In the genomic region with DNA sequence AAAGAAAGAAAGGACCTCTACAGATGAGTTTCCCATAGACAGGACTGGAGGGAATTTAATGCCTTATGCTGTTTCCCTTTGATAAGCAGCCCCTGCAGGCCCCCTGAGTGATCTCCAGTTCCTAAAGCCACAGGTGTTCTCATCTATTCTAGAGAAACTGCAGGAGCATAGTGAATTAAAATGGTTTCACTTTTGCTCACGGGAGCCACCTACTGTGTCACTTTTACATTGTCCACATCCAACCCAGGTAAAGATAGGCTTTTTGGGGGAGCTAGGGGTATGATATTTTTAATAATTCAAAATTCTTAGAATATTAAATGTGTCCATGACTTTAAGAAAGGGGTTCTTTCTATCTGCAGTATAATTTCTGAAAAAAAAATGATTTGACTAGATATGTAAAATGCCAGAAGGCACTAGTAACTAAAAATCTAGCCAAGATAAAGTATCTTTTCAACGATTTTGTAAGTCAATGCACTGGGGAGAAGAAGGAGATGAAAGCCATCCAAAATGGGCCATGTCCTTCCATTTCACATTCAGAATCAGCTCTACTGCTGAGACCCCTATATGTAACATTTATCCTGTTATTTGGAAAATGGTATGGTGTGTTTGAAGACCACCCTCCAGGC, we compare ENCODE assay signal across 8 cellular contexts.
DNase-seq lines count a peak whose midpoint lies in the region; ATAC-seq, FAIRE-seq and TF ChIP-seq lines count a peak whose summit lies in the region.

No MANE protein-coding gene starts in this region.

- no peaks in the 10 kb centered on the region for H4K20me1 ChIP-seq in keratinocyte (ENCODE audit: control insufficient read depth, extremely low read depth, insufficient read depth, low read length)

- no peaks in the 10 kb centered on the region for H3K79me2 ChIP-seq in keratinocyte (ENCODE audit: control insufficient read depth, insufficient read depth, low read length)

- no peak overlapping the region for H3K27ac Mint-ChIP-seq in CD4-positive, CD25-positive, alpha-beta regulatory T cell
- H3K27ac Mint-ChIP-seq in activated T-helper 1 cell treated with anti-CD3 and anti-CD28 coated beads, Interleukin-12 subunit alpha, Interleukin-12 subunit beta, Interleukin-2, Interleukin-4 antibody, amounts not matched to agents 30 ng/mL and 10 ng/mL and 1 ng/mL, durations not matched to agents 14 hours and 24 hours and 36 hours: no peak overlapping the region

- no peak for FAIRE-seq in GM19239 (lab: Jason Lieb, UNC)
- FAIRE-seq in keratinocyte (lab: Jason Lieb, UNC): no peak

- no peaks in the 10 kb centered on the region for H3K9me3 Mint-ChIP-seq in CD4-positive, CD25-positive, alpha-beta regulatory T cell
- no peaks in the 10 kb centered on the region for H3K9me3 Mint-ChIP-seq in activated T-helper 1 cell treated with anti-CD3 and anti-CD28 coated beads, Interleukin-12 subunit alpha, Interleukin-12 subunit beta, Interleukin-2, Interleukin-4 antibody, amounts not matched to agents 30 ng/mL and 10 ng/mL and 1 ng/mL, durations not matched to agents 14 hours and 24 hours and 36 hours

- no peaks in the 10 kb centered on the region for H3K36me3 Mint-ChIP-seq in CD4-positive, CD25-positive, alpha-beta regulatory T cell
- no peaks in the 10 kb centered on the region for H3K36me3 Mint-ChIP-seq in activated T-helper 1 cell treated with anti-CD3 and anti-CD28 coated beads, Interleukin-12 subunit alpha, Interleukin-12 subunit beta, Interleukin-2, Interleukin-4 antibody, amounts not matched to agents 30 ng/mL and 10 ng/mL and 1 ng/mL, durations not matched to agents 14 hours and 24 hours and 36 hours (ENCODE audit: low read depth)

- no peaks in the 10 kb centered on the region for H3K36me3 ChIP-seq in CD4-positive, CD25-positive, alpha-beta regulatory T cell (ENCODE audit: control insufficient read depth, insufficient read depth, low read length)
- H3K36me3 ChIP-seq in keratinocyte (ENCODE audit: control insufficient read depth in 2 of 2, extremely low read depth in 1 of 2, insufficient read depth in 2 of 2, low read length in 2 of 2): no peaks in the 10 kb centered on the region

- no peak overlapping the region for H3K9ac ChIP-seq in keratinocyte (ENCODE audit: control insufficient read depth, extremely low read depth, insufficient read depth, low read length)

- ATAC-seq in CD4-positive, CD25-positive, alpha-beta regulatory T cell (ENCODE audit: low read depth in 2 of 2): peak; percentile 61 to 63

- no peak overlapping the region for H2AFZ ChIP-seq in keratinocyte (ENCODE audit: control insufficient read depth, low read length)

- H3K4me3 ChIP-seq in CD4-positive, CD25-positive, alpha-beta regulatory T cell (ENCODE audit: low read depth, low read length): no peak overlapping the region
- no peak overlapping the region for H3K4me3 ChIP-seq in keratinocyte (ENCODE audit: control insufficient read depth in 2 of 3, extremely low read depth in 1 of 3, insufficient read depth in 2 of 3, low read depth in 1 of 3, low read length in 3 of 3)

- H3K9me3 ChIP-seq in CD4-positive, CD25-positive, alpha-beta regulatory T cell (ENCODE audit: control insufficient read depth in 2 of 2, low read length in 2 of 2): no peaks in the 10 kb centered on the region
- peaks cover 2% of the 10 kb centered on the region for H3K9me3 ChIP-seq in keratinocyte (ENCODE audit: control insufficient read depth, low read depth, low read length)

- peak overlapping the region in 1 of 4 donors; percentile 38 for H3K4me3 Mint-ChIP-seq in CD4-positive, CD25-positive, alpha-beta regulatory T cell
- H3K4me3 Mint-ChIP-seq in activated T-helper 1 cell treated with anti-CD3 and anti-CD28 coated beads, Interleukin-12 subunit alpha, Interleukin-12 subunit beta, Interleukin-2, Interleukin-4 antibody, amounts not matched to agents 30 ng/mL and 10 ng/mL and 1 ng/mL, durations not matched to agents 14 hours and 24 hours and 36 hours: no peak overlapping the region

- peak; percentile 26 to 52 (median 47) for TF ChIP-seq CTCF in keratinocyte (optimal IDR thresholded peaks at IDR 0.05 in 1 of 3, IDR thresholded peaks at IDR 0.05 in 1 of 3, conservative IDR thresholded peaks at IDR 0.05 in 1 of 3; ENCODE audit: extremely low read depth in 1 of 3, insufficient read depth in 2 of 3, low read length in 3 of 3)

- H3K27me3 ChIP-seq in CD4-positive, CD25-positive, alpha-beta regulatory T cell (ENCODE audit: control insufficient read depth, insufficient read depth, low read length): peaks cover 2% of the 10 kb centered on the region
- no peaks in the 10 kb centered on the region for H3K27me3 ChIP-seq in keratinocyte (ENCODE audit: control insufficient read depth, extremely low read depth, insufficient read depth, low read length)

- peaks cover 14% of the 10 kb centered on the region for H3K27me3 Mint-ChIP-seq in CD4-positive, CD25-positive, alpha-beta regulatory T cell
- peaks cover 18% of the 10 kb centered on the region for H3K27me3 Mint-ChIP-seq in activated T-helper 1 cell treated with anti-CD3 and anti-CD28 coated beads, Interleukin-12 subunit alpha, Interleukin-12 subunit beta, Interleukin-2, Interleukin-4 antibody, amounts not matched to agents 30 ng/mL and 10 ng/mL and 1 ng/mL, durations not matched to agents 14 hours and 24 hours and 36 hours (ENCODE audit: insufficient read depth)

- H3K4me1 ChIP-seq in CD4-positive, CD25-positive, alpha-beta regulatory T cell (ENCODE audit: control insufficient read depth, insufficient read depth, low read length, poor library complexity, severe bottlenecking): no peaks in the 10 kb centered on the region
- no peaks in the 10 kb centered on the region for H3K4me1 ChIP-seq in keratinocyte (ENCODE audit: control insufficient read depth, extremely low read depth, insufficient read depth, low read length)

- H3K4me1 Mint-ChIP-seq in CD4-positive, CD25-positive, alpha-beta regulatory T cell: peaks cover 0 to 4% (median 1%) of the 10 kb centered on the region in 4 donors
- peaks cover 4% of the 10 kb centered on the region for H3K4me1 Mint-ChIP-seq in activated T-helper 1 cell treated with anti-CD3 and anti-CD28 coated beads, Interleukin-12 subunit alpha, Interleukin-12 subunit beta, Interleukin-2, Interleukin-4 antibody, amounts not matched to agents 30 ng/mL and 10 ng/mL and 1 ng/mL, durations not matched to agents 14 hours and 24 hours and 36 hours (ENCODE audit: low read depth)

- no peak overlapping the region for H3K27ac ChIP-seq in CD4-positive, CD25-positive, alpha-beta regulatory T cell (ENCODE audit: insufficient read depth, low read length, poor library complexity, severe bottlenecking)
- no peak overlapping the region for H3K27ac ChIP-seq in keratinocyte (ENCODE audit: control insufficient read depth, insufficient read depth, low read length)

- no peaks in the 10 kb centered on the region for H3K9me1 ChIP-seq in keratinocyte (ENCODE audit: control insufficient read depth, extremely low read depth, insufficient read depth, low read length)

- dilution Hi-C loops in keratinocyte (cut with MboI; ENCODE audit: extremely low pct_ligation_motif_present, low sequenced_read_pairs): no loop called here

- H3K4me2 ChIP-seq in keratinocyte (ENCODE audit: control insufficient read depth, extremely low read depth, insufficient read depth, low read depth, low read length): no peak overlapping the region

- DNase-seq in CD4-positive, CD25-positive, alpha-beta regulatory T cell: peak in 2 of 3 donors; percentile 31 to 56
- peak; percentile 13 for DNase-seq in GM19239 (ENCODE audit: insufficient read length, low spot score)
- DNase-seq in Kasumi-1 (lab: John Stamatoyannopoulos, UW): peak; percentile 5 to 11
- DNase-seq in activated T-helper 1 cell treated with anti-CD3 and anti-CD28 coated beads, Interleukin-12 subunit alpha, Interleukin-12 subunit beta, Interleukin-2, Interleukin-4 antibody, amounts not matched to agents 30 ng/mL and 10 ng/mL and 1 ng/mL, durations not matched to agents 14 hours and 24 hours and 36 hours (ENCODE audit: low spot score): peak; percentile 10
- no peak for DNase-seq in keratinocyte (ENCODE audit: low read depth, low spot score)
- DNase-seq in NK-92 (lab: John Stamatoyannopoulos, UW; ENCODE audit: unreplicated experiment): no peak
- DNase-seq in NCI-H1694 treated with DMSO at 0.1 percent for 48 hours (lab: John Stamatoyannopoulos, UW): no peak
- DNase-seq in C1 segment of cervical spinal cord (lab: John Stamatoyannopoulos, UW): no peak

- intact Hi-C loops in activated T-helper 1 cell treated with anti-CD3 and anti-CD28 coated beads, Interleukin-12 subunit alpha, Interleukin-12 subunit beta, Interleukin-2, Interleukin-4 antibody, amounts not matched to agents 30 ng/mL and 10 ng/mL and 1 ng/mL, durations not matched to agents 14 hours and 24 hours and 36 hours (cut with micrococcal nuclease): loop anchor here (2.0 kb wide), 3 partner anchors 16 to 530 kb away; a partner anchor contains a TSS

Comparison
In these comparisons a context has a peak if more than half of its experiments do, and no peak if none do; other contexts are left out.
1. DNase-seq: peak in CD4-positive, CD25-positive, alpha-beta regulatory T cell (2 of 3), GM19239 (single experiment), Kasumi-1 (2 of 2) and activated T-helper 1 cell treated with anti-CD3 and anti-CD28 coated beads, Interleukin-12 subunit alpha, Interleukin-12 subunit beta, Interleukin-2, Interleukin-4 antibody, amounts not matched to agents 30 ng/mL and 10 ng/mL and 1 ng/mL, durations not matched to agents 14 hours and 24 hours and 36 hours (single experiment); none in keratinocyte (single experiment), NK-92 (single experiment), NCI-H1694 treated with DMSO at 0.1 percent for 48 hours (single experiment) and C1 segment of cervical spinal cord (0 of 14).